In the genomic region with DNA sequence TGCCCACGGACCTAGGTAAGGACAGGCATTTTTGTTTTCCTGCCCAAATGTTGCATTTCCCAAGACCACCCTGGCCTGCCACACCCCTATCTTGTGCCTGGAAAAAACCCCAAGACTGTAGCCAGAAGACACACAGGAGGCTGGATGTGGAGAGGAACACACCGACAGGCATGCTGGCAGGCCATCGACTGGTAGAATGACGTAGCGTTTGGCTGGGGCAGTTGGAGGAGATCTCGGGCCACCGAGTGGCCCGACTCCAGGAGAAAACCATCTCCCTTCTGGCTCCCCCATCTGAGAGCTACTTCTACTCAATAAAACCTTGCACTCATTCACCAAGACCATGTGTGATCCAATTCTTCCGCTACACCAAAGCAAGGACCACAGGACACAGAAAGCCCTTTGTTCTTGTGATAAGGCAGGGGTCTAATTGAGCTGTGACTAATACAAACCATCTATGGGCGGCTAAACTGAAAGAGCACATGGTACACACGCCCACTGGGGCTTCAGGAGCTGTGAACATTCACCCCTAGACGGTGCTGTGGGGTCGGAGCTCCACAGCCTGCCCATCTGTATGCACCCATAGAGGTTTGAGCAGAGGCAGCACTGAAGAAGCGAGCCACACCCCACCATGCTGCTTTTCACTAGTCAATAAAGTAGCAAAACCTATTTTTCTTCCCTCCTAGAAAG, we compare ENCODE assay signal across 12 cellular contexts. TPM values are rescaled to one million over a fixed set of nuclear protein-coding genes. Genes with fewer than 3 reads are reported as not detected.
A peak's percentile ranks its signal among the peaks of the same experiment; 100 is the strongest.
DNase-seq lines count a peak whose midpoint lies in the region; ATAC-seq and TF ChIP-seq lines count a peak whose summit lies in the region.
"Had no signal": no experiment of that assay in that cellular context is flagged by ENCODE, and none has a peak within 500 bp of the region (broad histone marks: within the 10 kb centered on the region; RNA-seq: fewer than 3 reads in every experiment).

No MANE protein-coding gene starts in this region.

- H2AFZ ChIP-seq in hepatocyte, result no peak overlapping the region

- H3K9me2 ChIP-seq in hepatocyte (replicated peaks; ENCODE audit: insufficient read depth), result no peaks in the 10 kb centered on the region

- no peak overlapping the region for H3K27ac ChIP-seq in hepatocyte
- H3K27ac ChIP-seq: 22Rv1, colonic mucosa had no signal

- H3K9me3 ChIP-seq in hepatocyte (ENCODE audit: low read depth), result no peaks in the 10 kb centered on the region
- H3K9me3 ChIP-seq: colonic mucosa had no signal

- H3K4me3 ChIP-seq in hepatocyte, result no peak overlapping the region
- H3K4me3 ChIP-seq: colonic mucosa had no signal

- peak; percentile 19 for TF ChIP-seq CTCF in hepatocyte (IDR thresholded peaks at IDR 0.05; ENCODE audit: poor library complexity)

- no peaks in the 10 kb centered on the region for H4K20me1 ChIP-seq in hepatocyte (ENCODE audit: insufficient read depth, poor library complexity, severe bottlenecking)

- DNase-seq in DMS 273 (lab: John Stamatoyannopoulos, UW; ENCODE audit: unreplicated experiment) (peak; percentile 38), DMS 273 treated with DMSO at 0.1 percent for 48 hours (lab: John Stamatoyannopoulos, UW) (no peak), SK-MEL-5 (ENCODE audit: low read depth, low spot score) (peak; percentile 84), hepatocyte (ENCODE audit: low spot score) (peak; percentile 35), HuH-7 (ENCODE audit: low spot score) (no peak), kidney glomerular epithelial cell (lab: John Stamatoyannopoulos, UW) (no peak)
- DNase-seq in stimulated activated CD4-positive, alpha-beta T cell treated with anti-CD3 and anti-CD28 coated beads, Interleukin-4, amount 100 ng/mL, for 1 hour, result no peak
- DNase-seq: activated gamma-delta T cell treated with Interleukin-2 at 50 U/mL for 16 hours, colonic mucosa, trophoblast cell had no signal

- ATAC-seq in GM21447 (IDR thresholded peaks at IDR 0.05; ENCODE audit: unreplicated experiment), result peak; percentile 54

- no peaks in the 10 kb centered on the region for H3K36me3 ChIP-seq in hepatocyte (replicated peaks; ENCODE audit: insufficient read depth, low read depth)
- H3K36me3 ChIP-seq: colonic mucosa had no signal

- no peak overlapping the region for H3K4me2 ChIP-seq in hepatocyte

- H3K79me2 ChIP-seq in hepatocyte, result no peaks in the 10 kb centered on the region

- H3K27me3 ChIP-seq in hepatocyte, result peaks cover 5% of the 10 kb centered on the region
- H3K27me3 ChIP-seq: colonic mucosa had no signal

- no peaks in the 10 kb centered on the region for H3K4me1 ChIP-seq in hepatocyte (ENCODE audit: insufficient read depth)
- H3K4me1 ChIP-seq: colonic mucosa had no signal

- 71% methylated on average over 14 of the region's 14 CpGs for WGBS in hepatocyte (ENCODE audit: low lambda C conversion rate, missing lambda C conversion rate)

- in situ Hi-C loops in SK-MEL-5 (cut with HindIII; ENCODE audit: low pct_unique_long_range_greater_than_20kb, low sequenced_read_pairs), result no loop called here

RNA-seq across cellular contexts. Expression of gene N4BP3, which starts 38.9 kb away (rescaled TPM):
- total RNA-seq in SK-MEL-5 (2014; rRNA removed; shearing (Covaris generic)), result 2.8 and 3.6 TPM in 2 replicates
- 4.0 and 4.5 TPM in 2 replicates for polyA plus RNA-seq in SK-MEL-5 (2015; cell fraction: cytosol; rRNA removed)
- polyA plus RNA-seq in SK-MEL-5 (2015; cell fraction: nucleus; rRNA removed), result 1.9 and 5.2 TPM in 2 replicates
- 1.4 and 2.3 TPM in 2 replicates for total RNA-seq in hepatocyte
- 1.3 and 1.6 TPM in 2 replicates for polyA plus RNA-seq in hepatocyte

RNA-seq across cellular contexts. Expression of gene RMND5B, which starts 56.4 kb away (rescaled TPM):
- 18.4 and 18.6 TPM in 2 replicates for total RNA-seq in SK-MEL-5 (2014; rRNA removed; shearing (Covaris generic))
- 26.6 and 28.3 TPM in 2 replicates for polyA plus RNA-seq in SK-MEL-5 (2015; cell fraction: cytosol; rRNA removed)
- 35.4 and 42.5 TPM in 2 replicates for polyA plus RNA-seq in SK-MEL-5 (2015; cell fraction: nucleus; rRNA removed)
- 24.6 and 27.2 TPM in 2 replicates for total RNA-seq in hepatocyte
- 33.2 and 42.2 TPM in 2 replicates for polyA plus RNA-seq in hepatocyte

Comparison
In these comparisons a context has a peak if more than half of its experiments do, and no peak if none do; other contexts are left out.
1. DNase-seq: peak in DMS 273 (single experiment), SK-MEL-5 (single experiment) and hepatocyte (single experiment); none in DMS 273 treated with DMSO at 0.1 percent for 48 hours (single experiment), stimulated activated CD4-positive, alpha-beta T cell treated with anti-CD3 and anti-CD28 coated beads, Interleukin-4, amount 100 ng/mL, for 1 hour (single experiment), HuH-7 (single experiment) and kidney glomerular epithelial cell (single experiment).